Comparison of ENCODE assay signal across 2 cellular contexts in the genomic region with DNA sequence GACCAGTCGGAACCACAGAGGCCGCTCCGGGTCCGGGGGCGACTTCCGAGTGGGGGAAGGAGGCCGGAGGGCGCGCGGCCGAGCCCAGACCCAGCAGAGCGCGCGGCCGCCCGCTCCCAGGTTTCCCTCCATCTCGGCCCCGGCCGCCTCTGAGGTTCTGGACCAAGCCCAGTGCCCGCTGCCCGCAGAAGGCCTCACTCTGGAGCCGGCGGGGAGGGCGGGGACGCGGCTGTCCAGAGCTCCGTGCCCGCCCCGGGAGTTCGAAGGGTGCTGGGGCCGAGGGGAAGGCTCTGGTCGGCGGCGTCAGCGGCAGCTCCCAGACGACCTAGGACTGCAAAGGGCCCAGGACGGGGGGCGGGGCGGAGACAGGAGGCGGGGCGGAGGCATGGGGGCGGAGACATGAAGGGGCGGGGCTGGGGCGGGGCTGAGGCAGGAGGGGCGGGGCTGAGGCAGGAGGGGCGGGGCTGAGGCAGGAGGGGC.
TF ChIP-seq lines count a peak whose summit lies in the region.

No MANE protein-coding gene starts in this region.

TF ChIP-seq in SK-N-SH, 30 proteins besides CTCF, POLR2A, EP300 and RAD21 (continued from another document):
- TF ChIP-seq, protein P1, sequence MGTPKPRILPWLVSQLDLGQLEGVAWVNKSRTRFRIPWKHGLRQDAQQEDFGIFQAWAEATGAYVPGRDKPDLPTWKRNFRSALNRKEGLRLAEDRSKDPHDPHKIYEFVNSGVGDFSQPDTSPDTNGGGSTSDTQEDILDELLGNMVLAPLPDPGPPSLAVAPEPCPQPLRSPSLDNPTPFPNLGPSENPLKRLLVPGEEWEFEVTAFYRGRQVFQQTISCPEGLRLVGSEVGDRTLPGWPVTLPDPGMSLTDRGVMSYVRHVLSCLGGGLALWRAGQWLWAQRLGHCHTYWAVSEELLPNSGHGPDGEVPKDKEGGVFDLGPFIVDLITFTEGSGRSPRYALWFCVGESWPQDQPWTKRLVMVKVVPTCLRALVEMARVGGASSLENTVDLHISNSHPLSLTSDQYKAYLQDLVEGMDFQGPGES (IDR thresholded peaks at IDR 0.05; ENCODE audit: low read depth, low read length) = no peak
- TF ChIP-seq FOSL2 (IDR thresholded peaks at IDR 0.05; ENCODE audit: borderline replicate concordance, low read depth) = no peak
- TF ChIP-seq FOXM1 (IDR thresholded peaks at IDR 0.05; ENCODE audit: low read depth) = no peak
- no peak for TF ChIP-seq CHD2 (IDR thresholded peaks at IDR 0.05; ENCODE audit: low read length, partially characterized antibody)
- TF ChIP-seq TCF12 (IDR thresholded peaks at IDR 0.05) = no peak
- TF ChIP-seq RFX5 (IDR thresholded peaks at IDR 0.05; ENCODE audit: low read length) = no peak
- no peak for TF ChIP-seq FOXJ3 (CRISPR knock-in tag; IDR thresholded peaks at IDR 0.05)
- TF ChIP-seq, protein P2, sequence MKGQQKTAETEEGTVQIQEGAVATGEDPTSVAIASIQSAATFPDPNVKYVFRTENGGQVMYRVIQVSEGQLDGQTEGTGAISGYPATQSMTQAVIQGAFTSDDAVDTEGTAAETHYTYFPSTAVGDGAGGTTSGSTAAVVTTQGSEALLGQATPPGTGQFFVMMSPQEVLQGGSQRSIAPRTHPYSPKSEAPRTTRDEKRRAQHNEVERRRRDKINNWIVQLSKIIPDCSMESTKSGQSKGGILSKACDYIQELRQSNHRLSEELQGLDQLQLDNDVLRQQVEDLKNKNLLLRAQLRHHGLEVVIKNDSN (IDR thresholded peaks at IDR 0.05; ENCODE audit: borderline replicate concordance, low read depth) = no peak

TF ChIP-seq in SK-N-SH treated with all-trans-retinoic acid at 6 μM for 48 hours, 23 proteins besides CTCF, POLR2A, EP300 and RAD21 (continued from another document):
- TF ChIP-seq ISL1 (CRISPR knock-in tag; IDR thresholded peaks at IDR 0.05) = no peak
- TF ChIP-seq, protein P3, sequence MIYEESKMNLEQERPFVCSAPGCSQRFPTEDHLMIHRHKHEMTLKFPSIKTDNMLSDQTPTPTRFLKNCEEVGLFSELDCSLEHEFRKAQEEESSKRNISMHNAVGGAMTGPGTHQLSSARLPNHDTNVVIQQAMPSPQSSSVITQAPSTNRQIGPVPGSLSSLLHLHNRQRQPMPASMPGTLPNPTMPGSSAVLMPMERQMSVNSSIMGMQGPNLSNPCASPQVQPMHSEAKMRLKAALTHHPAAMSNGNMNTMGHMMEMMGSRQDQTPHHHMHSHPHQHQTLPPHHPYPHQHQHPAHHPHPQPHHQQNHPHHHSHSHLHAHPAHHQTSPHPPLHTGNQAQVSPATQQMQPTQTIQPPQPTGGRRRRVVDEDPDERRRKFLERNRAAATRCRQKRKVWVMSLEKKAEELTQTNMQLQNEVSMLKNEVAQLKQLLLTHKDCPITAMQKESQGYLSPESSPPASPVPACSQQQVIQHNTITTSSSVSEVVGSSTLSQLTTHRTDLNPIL (CRISPR knock-in tag; IDR thresholded peaks at IDR 0.05; ENCODE audit: low read depth) = no peak
- no peak for TF ChIP-seq ZC3H10 (CRISPR knock-in tag; IDR thresholded peaks at IDR 0.05)
- TF ChIP-seq OSR1 (CRISPR knock-in tag; IDR thresholded peaks at IDR 0.05) = no peak
- no peak for TF ChIP-seq GLIS3 (CRISPR knock-in tag; IDR thresholded peaks at IDR 0.05)
- TF ChIP-seq SNAI2 (CRISPR knock-in tag; IDR thresholded peaks at IDR 0.05) = no peak
- no peak for TF ChIP-seq ZNF70 (CRISPR knock-in tag; IDR thresholded peaks at IDR 0.05)
- TF ChIP-seq BACH2 (CRISPR knock-in tag; IDR thresholded peaks at IDR 0.05; ENCODE audit: borderline replicate concordance) = no peak
- TF ChIP-seq ZNF8 (CRISPR knock-in tag; IDR thresholded peaks at IDR 0.05) = no peak
- TF ChIP-seq CSDC2 (CRISPR knock-in tag; IDR thresholded peaks at IDR 0.05) = no peak
- TF ChIP-seq, protein P4, sequence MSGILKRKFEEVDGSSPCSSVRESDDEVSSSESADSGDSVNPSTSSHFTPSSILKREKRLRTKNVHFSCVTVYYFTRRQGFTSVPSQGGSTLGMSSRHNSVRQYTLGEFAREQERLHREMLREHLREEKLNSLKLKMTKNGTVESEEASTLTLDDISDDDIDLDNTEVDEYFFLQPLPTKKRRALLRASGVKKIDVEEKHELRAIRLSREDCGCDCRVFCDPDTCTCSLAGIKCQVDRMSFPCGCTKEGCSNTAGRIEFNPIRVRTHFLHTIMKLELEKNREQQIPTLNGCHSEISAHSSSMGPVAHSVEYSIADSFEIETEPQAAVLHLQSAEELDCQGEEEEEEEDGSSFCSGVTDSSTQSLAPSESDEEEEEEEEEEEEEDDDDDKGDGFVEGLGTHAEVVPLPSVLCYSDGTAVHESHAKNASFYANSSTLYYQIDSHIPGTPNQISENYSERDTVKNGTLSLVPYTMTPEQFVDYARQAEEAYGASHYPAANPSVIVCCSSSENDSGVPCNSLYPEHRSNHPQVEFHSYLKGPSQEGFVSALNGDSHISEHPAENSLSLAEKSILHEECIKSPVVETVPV (CRISPR knock-in tag; IDR thresholded peaks at IDR 0.05) = no peak
- TF ChIP-seq, protein P5, sequence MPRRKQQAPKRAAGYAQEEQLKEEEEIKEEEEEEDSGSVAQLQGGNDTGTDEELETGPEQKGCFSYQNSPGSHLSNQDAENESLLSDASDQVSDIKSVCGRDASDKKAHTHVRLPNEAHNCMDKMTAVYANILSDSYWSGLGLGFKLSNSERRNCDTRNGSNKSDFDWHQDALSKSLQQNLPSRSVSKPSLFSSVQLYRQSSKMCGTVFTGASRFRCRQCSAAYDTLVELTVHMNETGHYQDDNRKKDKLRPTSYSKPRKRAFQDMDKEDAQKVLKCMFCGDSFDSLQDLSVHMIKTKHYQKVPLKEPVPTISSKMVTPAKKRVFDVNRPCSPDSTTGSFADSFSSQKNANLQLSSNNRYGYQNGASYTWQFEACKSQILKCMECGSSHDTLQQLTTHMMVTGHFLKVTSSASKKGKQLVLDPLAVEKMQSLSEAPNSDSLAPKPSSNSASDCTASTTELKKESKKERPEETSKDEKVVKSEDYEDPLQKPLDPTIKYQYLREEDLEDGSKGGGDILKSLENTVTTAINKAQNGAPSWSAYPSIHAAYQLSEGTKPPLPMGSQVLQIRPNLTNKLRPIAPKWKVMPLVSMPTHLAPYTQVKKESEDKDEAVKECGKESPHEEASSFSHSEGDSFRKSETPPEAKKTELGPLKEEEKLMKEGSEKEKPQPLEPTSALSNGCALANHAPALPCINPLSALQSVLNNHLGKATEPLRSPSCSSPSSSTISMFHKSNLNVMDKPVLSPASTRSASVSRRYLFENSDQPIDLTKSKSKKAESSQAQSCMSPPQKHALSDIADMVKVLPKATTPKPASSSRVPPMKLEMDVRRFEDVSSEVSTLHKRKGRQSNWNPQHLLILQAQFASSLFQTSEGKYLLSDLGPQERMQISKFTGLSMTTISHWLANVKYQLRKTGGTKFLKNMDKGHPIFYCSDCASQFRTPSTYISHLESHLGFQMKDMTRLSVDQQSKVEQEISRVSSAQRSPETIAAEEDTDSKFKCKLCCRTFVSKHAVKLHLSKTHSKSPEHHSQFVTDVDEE (CRISPR knock-in tag; IDR thresholded peaks at IDR 0.05) = no peak
- TF ChIP-seq ZNF565 (CRISPR knock-in tag; conservative IDR thresholded peaks at IDR 0.05; ENCODE audit: low read depth) = no peak
- TF ChIP-seq ESRRG (CRISPR knock-in tag; IDR thresholded peaks at IDR 0.05) = no peak
- TF ChIP-seq ZFP30 (CRISPR knock-in tag; IDR thresholded peaks at IDR 0.05) = no peak
